ENCODE assay signal across 13 cellular contexts in genomic region chr14:31965735-31966598, GRCh38.
A peak's percentile ranks its signal among the peaks of the same experiment; 100 is the strongest.
DNase-seq lines count a peak whose midpoint lies in the region; ATAC-seq, FAIRE-seq and TF ChIP-seq lines count a peak whose summit lies in the region.
"Had no signal": no experiment of that assay in that cellular context is flagged by ENCODE, and none has a peak within 500 bp of the region (broad histone marks: within the 10 kb centered on the region; RNA-seq: fewer than 3 reads in every experiment).

No MANE protein-coding gene starts in this region.

- RAD21 ChIA-PET in GM12878 (lab: Charles Lee; ENCODE audit: unreplicated experiment), result interaction anchor here (1.1 kb wide), 2 partner anchors 103 to 504 kb away, joined by 3 read pairs; no protein-coding TSS in a partner anchor

- SMC1A ChIA-PET in GM12878 (lab: Charles Lee; ENCODE audit: uncharacterized antibody, unreplicated experiment), result interaction anchor here (0.5 to 3.3 kb wide), 6 partner anchors 12 to 192 kb away, joined by 3 to 9 read pairs (median 3); no protein-coding TSS in a partner anchor

- intact Hi-C loops in MCF 10A (cut with micrococcal nuclease), result no loop called here
- intact Hi-C loops in GM12878 (cut with micrococcal nuclease; ENCODE audit: unreplicated experiment), result no loop called here
- intact Hi-C loops in left colon (cut with DNase I, micrococcal nuclease), result no loop called here
- intact Hi-C loops in CD8-positive, alpha-beta T cell (cut with DNase I, micrococcal nuclease), result no loop called here

- H3K27me3 ChIP-seq in GM12878 (replicated peaks in 1 of 2; ENCODE audit: control insufficient read depth in 2 of 2, insufficient read depth in 2 of 2, low read length in 1 of 2) (no peaks in the 10 kb centered on the region), suprapubic skin (no peaks in the 10 kb centered on the region)
- H3K27me3 ChIP-seq in CD8-positive, alpha-beta T cell (ENCODE audit: insufficient read depth, low read length), result no peaks in the 10 kb centered on the region

- ATAC-seq in GM12878 (peak; percentile 67), left colon (peak; percentile 47), HG03280 (IDR thresholded peaks at IDR 0.05; ENCODE audit: unreplicated experiment) (no peak)
- no peak for ATAC-seq in CD8-positive, alpha-beta T cell
- ATAC-seq: GM23338; natural killer cell treated with Interleukin-12 subunit alpha and Interleukin-12 subunit beta and Interleukin-15 and Interleukin-18, amount 100 ng/mL, for 72 hours had no signal

- H3K4me3 ChIP-seq in GM12878, result no peak overlapping the region
- no peak overlapping the region for H3K4me3 ChIP-seq in suprapubic skin
- H3K4me3 ChIP-seq in CD8-positive, alpha-beta T cell (ENCODE audit: low read depth, low read length), result no peak overlapping the region
- H3K4me3 ChIP-seq: GM23338 had no signal

- H4K20me1 ChIP-seq in GM12878 (ENCODE audit: control insufficient read depth, insufficient read depth), result no peaks in the 10 kb centered on the region

- no peaks in the 10 kb centered on the region for H3K36me3 Mint-ChIP-seq in MCF 10A (ENCODE audit: insufficient read depth, unreplicated experiment)
- H3K36me3 Mint-ChIP-seq in CD8-positive, alpha-beta T cell, result no peaks in the 10 kb centered on the region
- H3K36me3 Mint-ChIP-seq: natural killer cell treated with Interleukin-12 subunit alpha and Interleukin-12 subunit beta and Interleukin-15 and Interleukin-18, amount 100 ng/mL, for 72 hours had no signal

- H3K79me2 ChIP-seq in GM12878 (ENCODE audit: control insufficient read depth, insufficient read depth, low read length), result no peaks in the 10 kb centered on the region

- H2AFZ ChIP-seq in GM12878 (ENCODE audit: control insufficient read depth, low read depth, low read length), result no peak overlapping the region; the same call in 1 of the 2 replicates

- no peaks in the 10 kb centered on the region for H3K9me3 ChIP-seq in GM12878 (replicated peaks; ENCODE audit: control insufficient read depth, insufficient read depth, low read length)
- H3K9me3 ChIP-seq in suprapubic skin, result no peaks in the 10 kb centered on the region
- H3K9me3 ChIP-seq in CD8-positive, alpha-beta T cell (ENCODE audit: low read length), result no peaks in the 10 kb centered on the region

- no peak overlapping the region for H3K27ac ChIP-seq in GM12878 (ENCODE audit: control insufficient read depth, insufficient read depth)
- H3K27ac ChIP-seq in suprapubic skin, result peak overlapping the region; percentile 31
- no peak overlapping the region for H3K27ac ChIP-seq in CD8-positive, alpha-beta T cell (ENCODE audit: low read depth, low read length)

- TF ChIP-seq CTCF in MCF 10A (IDR thresholded peaks at IDR 0.05; ENCODE audit: unreplicated experiment) (no peak), GM12878 (IDR thresholded peaks at IDR 0.05 in 2 of 3, conservative IDR thresholded peaks at IDR 0.05 in 1 of 3; ENCODE audit: control insufficient read depth in 2 of 3, extremely low read depth in 1 of 3, insufficient read depth in 1 of 3, low read depth in 3 of 3, low read length in 3 of 3) (no peak), suprapubic skin (IDR thresholded peaks at IDR 0.05) (no peak)
- TF ChIP-seq CTCF in CD8-positive, alpha-beta T cell (IDR thresholded peaks at IDR 0.05), result no peak

- TF ChIP-seq POLR2A in GM12878 (IDR thresholded peaks at IDR 0.05; ENCODE audit: low read depth, low read length) (no peak), suprapubic skin (IDR thresholded peaks at IDR 0.05) (no peak)

- CTCF ChIA-PET in MCF 10A (lab: Yijun Ruan, JAX), result interaction anchor here (1.1 to 1.6 kb wide), 2 partner anchors 9 to 12 kb away, joined by 4 to 5 read pairs; no protein-coding TSS in a partner anchor
- CTCF ChIA-PET in GM12878 (lab: Yijun Ruan, JAX), result interaction anchor here (1.4 to 2.2 kb wide), 2 partner anchors 39 to 105 kb away, joined by 4 to 8 read pairs; no protein-coding TSS in a partner anchor
- CTCF ChIA-PET in CD8-positive, alpha-beta T cell (lab: Charles Lee), result no interaction called here

- H3K9me3 Mint-ChIP-seq in MCF 10A (ENCODE audit: unreplicated experiment), result peaks cover under 1% of the 10 kb centered on the region
- H3K9me3 Mint-ChIP-seq in CD8-positive, alpha-beta T cell, result peaks cover 3% of the 10 kb centered on the region
- H3K9me3 Mint-ChIP-seq: natural killer cell treated with Interleukin-12 subunit alpha and Interleukin-12 subunit beta and Interleukin-15 and Interleukin-18, amount 100 ng/mL, for 72 hours had no signal

- BruUV-seq in MCF 10A (replicated peaks; lab: Mats Ljungman, UMichigan) (no TSS peak), GM12878 (replicated peaks; lab: Mats Ljungman, UMichigan) (no TSS peak)

- peaks cover 5% of the 10 kb centered on the region for H3K4me1 Mint-ChIP-seq in MCF 10A (ENCODE audit: insufficient read depth, unreplicated experiment)
- H3K4me1 Mint-ChIP-seq in CD8-positive, alpha-beta T cell (ENCODE audit: low read depth), result peaks cover 2% of the 10 kb centered on the region
- H3K4me1 Mint-ChIP-seq: GM23338 had no signal

- WGBS in GM12878 (ENCODE audit: insufficient coverage, insufficient replicate concordance, low lambda C conversion rate, missing lambda C conversion rate), result 49% methylated on average over 9 of the region's 9 CpGs
- 63% methylated on average over 9 of the region's 9 CpGs for WGBS in suprapubic skin

- H3K36me3 ChIP-seq in GM12878 (ENCODE audit: control insufficient read depth in 2 of 2, insufficient read depth in 2 of 2, low read length in 1 of 2) (no peaks in the 10 kb centered on the region), suprapubic skin (no peaks in the 10 kb centered on the region)
- H3K36me3 ChIP-seq in CD8-positive, alpha-beta T cell (ENCODE audit: insufficient read depth, low read length), result no peaks in the 10 kb centered on the region

- no peak overlapping the region for H3K9ac ChIP-seq in GM12878 (ENCODE audit: control insufficient read depth, insufficient read depth, low read length)

- no peak overlapping the region for H3K4me3 Mint-ChIP-seq in MCF 10A (ENCODE audit: unreplicated experiment)
- H3K4me3 Mint-ChIP-seq in CD8-positive, alpha-beta T cell, result no peak overlapping the region
- H3K4me3 Mint-ChIP-seq: activated naive CD4-positive, alpha-beta T cell treated with anti-CD3 and anti-CD28 coated beads for 36 hours; GM23338; natural killer cell treated with Interleukin-12 subunit alpha and Interleukin-12 subunit beta and Interleukin-15 and Interleukin-18, amount 100 ng/mL, for 72 hours had no signal

- no peak overlapping the region for H3K27ac Mint-ChIP-seq in MCF 10A (ENCODE audit: low read depth, unreplicated experiment)
- H3K27ac Mint-ChIP-seq in CD8-positive, alpha-beta T cell, result no peak overlapping the region
- H3K27ac Mint-ChIP-seq: activated naive CD4-positive, alpha-beta T cell treated with anti-CD3 and anti-CD28 coated beads for 36 hours; GM23338; natural killer cell treated with Interleukin-12 subunit alpha and Interleukin-12 subunit beta and Interleukin-15 and Interleukin-18, amount 100 ng/mL, for 72 hours had no signal

- no peak overlapping the region for H3K4me2 ChIP-seq in GM12878 (ENCODE audit: control insufficient read depth, insufficient read depth)
- H3K4me2 ChIP-seq: GM23338 had no signal

- no peak for TF ChIP-seq RAD21 in GM12878 (IDR thresholded peaks at IDR 0.05; ENCODE audit: insufficient read depth, low read depth, low read length)

- TF ChIP-seq EP300 in GM12878 (IDR thresholded peaks at IDR 0.05; ENCODE audit: borderline replicate concordance in 1 of 2, control insufficient read depth in 1 of 2, low read depth in 2 of 2, low read length in 2 of 2) (no peak), suprapubic skin (IDR thresholded peaks at IDR 0.05) (no peak)

- H3K4me1 ChIP-seq in GM12878 (ENCODE audit: control insufficient read depth, insufficient read depth, low read length), result no peaks in the 10 kb centered on the region
- H3K4me1 ChIP-seq in suprapubic skin, result peaks cover 39% of the 10 kb centered on the region
- H3K4me1 ChIP-seq in CD8-positive, alpha-beta T cell (ENCODE audit: insufficient read depth, low read length), result no peaks in the 10 kb centered on the region

- DNase-seq in T47D (ENCODE audit: low read depth in 1 of 2, low spot score in 1 of 2) (peak; percentile 34 to 44), MCF 10A (ENCODE audit: unreplicated experiment) (no peak), GM12878 (ENCODE audit: low read depth, low spot score) (no peak), left colon (no peak), suprapubic skin (ENCODE audit: low spot score in 2 of 2) (no peak), putamen (ENCODE audit: low spot score) (no peak)
- DNase-seq in CD8-positive, alpha-beta T cell, result no peak
- DNase-seq: activated CD4-positive, alpha-beta T cell treated with anti-CD3 and anti-CD28 coated beads, Interleukin-2, amount 50 U/mL, for 1 hour; activated naive CD4-positive, alpha-beta T cell treated with anti-CD3 and anti-CD28 coated beads for 36 hours; NCI-H146 had no signal

- no peaks in the 10 kb centered on the region for H3K27me3 Mint-ChIP-seq in MCF 10A (ENCODE audit: insufficient read depth, unreplicated experiment)
- peaks cover 3% of the 10 kb centered on the region for H3K27me3 Mint-ChIP-seq in CD8-positive, alpha-beta T cell (ENCODE audit: low read depth)
- H3K27me3 Mint-ChIP-seq: natural killer cell treated with Interleukin-12 subunit alpha and Interleukin-12 subunit beta and Interleukin-15 and Interleukin-18, amount 100 ng/mL, for 72 hours had no signal

- no peak for FAIRE-seq in GM12878 (lab: Jason Lieb, UNC)

- POLR2A ChIA-PET in MCF 10A (lab: Yijun Ruan, JAX) (interaction anchor here (0.7 to 1.3 kb wide), 3 partner anchors 8 to 456 kb away, joined by 3 to 6 read pairs (median 4); no protein-coding TSS in a partner anchor), GM12878 (lab: Charles Lee) (no interaction called here)
- POLR2A ChIA-PET in CD8-positive, alpha-beta T cell (lab: Charles Lee), result no interaction called here

- in situ Hi-C loops in T47D (cut with HindIII; ENCODE audit: low pct_unique_long_range_greater_than_20kb, low sequenced_read_pairs) (no loop called here), GM12878 (cut with MboI) (no loop called here)

TF ChIP-seq in GM12878, 131 proteins besides CTCF, POLR2A, EP300 and RAD21:
- TF ChIP-seq POU2F2 (IDR thresholded peaks at IDR 0.05; ENCODE audit: borderline replicate concordance, low read depth, low read length) (no peak), TAF1 (IDR thresholded peaks at IDR 0.05; ENCODE audit: borderline replicate concordance, low read depth, low read length) (no peak), IRF5 (IDR thresholded peaks at IDR 0.05; ENCODE audit: borderline replicate concordance) (0 out of 2 replicates have a peak, but pooled peaks have one; percentile 27)

Comparison
In these comparisons a context has a peak if more than half of its experiments do, and no peak if none do; other contexts are left out.
1. DNase-seq: peak in T47D (2 of 2); none in MCF 10A (single experiment), GM12878 (single experiment), left colon (0 of 2), suprapubic skin (0 of 2), CD8-positive, alpha-beta T cell (0 of 7) and putamen (single experiment).
2. ATAC-seq: peak in GM12878 (single experiment) and left colon (single experiment); none in CD8-positive, alpha-beta T cell (single experiment) and HG03280 (single experiment).